In genomic region chr3:162708942-162709706, GRCh38 we compare ENCODE assay signal across 7 cellular contexts.
DNase-seq lines count a peak whose midpoint lies in the region; ATAC-seq, FAIRE-seq and TF ChIP-seq lines count a peak whose summit lies in the region.
"Not testable (repeated sequence)": the region's sequence is repeated elsewhere in the genome, so short reads cannot be mapped to it uniquely, and the experiment has no call there.

No MANE protein-coding gene starts in this region.

- peak; percentile 98 for FAIRE-seq in RCC 7860 (lab: Jason Lieb, UNC)

- in situ Hi-C loops in ACHN (cut with HindIII; ENCODE audit: low pct_ligation_motif_present, low pct_unique_long_range_greater_than_20kb, low sequenced_read_pairs); astrocyte of the spinal cord (cut with HindIII; ENCODE audit: low sequenced_read_pairs): not testable (repeated sequence)

- not testable (repeated sequence) for H3K4me1 ChIP-seq in GM23338 (ENCODE audit: insufficient read depth); osteoblast (ENCODE audit: insufficient read depth, low read length)

- not testable (repeated sequence) for H3K9me2 ChIP-seq in GM23338 (ENCODE audit: insufficient read depth)

- not testable (repeated sequence) for H3K4me2 ChIP-seq in GM23338
- H3K4me2 ChIP-seq in osteoblast (ENCODE audit: insufficient read depth, low read length) = peak overlapping the region; percentile 47

- H3K4me1 Mint-ChIP-seq in GM23338 = not testable (repeated sequence)

- H3K27ac ChIP-seq in GM23338 (ENCODE audit: low read depth); osteoblast (ENCODE audit: low read depth, low read length): not testable (repeated sequence)

- H3K36me3 ChIP-seq in GM23338 (ENCODE audit: insufficient read depth); osteoblast (ENCODE audit: insufficient read depth, low read length): not testable (repeated sequence)

- peaks cover 17% of the 10 kb centered on the region for H3K36me3 Mint-ChIP-seq in GM23338 (ENCODE audit: low read depth)

- H3F3A ChIP-seq in GM23338 (replicated peaks; ENCODE audit: low read depth) = not testable (repeated sequence)

- 0 out of 2 replicates have a peak overlapping the region, but pooled peaks have one; percentile 9 for H2AFZ ChIP-seq in GM23338
- peak overlapping the region; percentile 57 for H2AFZ ChIP-seq in osteoblast (ENCODE audit: low read length)

- not testable (repeated sequence) for H3K27me3 ChIP-seq in GM23338 (ENCODE audit: insufficient read depth); osteoblast (ENCODE audit: insufficient read depth, low read length)

- not testable (repeated sequence) for ATAC-seq in GM23338

- H3K4me3 Mint-ChIP-seq in GM23338 = not testable (repeated sequence)

- H3K27ac Mint-ChIP-seq in GM23338 = not testable (repeated sequence)

- peak; percentile 54 for DNase-seq in ACHN
- DNase-seq in GM23338 (ENCODE audit: low spot score); osteoblast (ENCODE audit: insufficient read length, low spot score, missing footprints): not testable (repeated sequence)
- peak; percentile 86 for DNase-seq in RCC 7860 (ENCODE audit: low spot score)
- peak; percentile 13 for DNase-seq in astrocyte of the spinal cord (ENCODE audit: low read depth, low spot score)
- peak; percentile 45 for DNase-seq in epithelial cell of proximal tubule (ENCODE audit: low read depth)
- peak; percentile 80 for DNase-seq in kidney glomerular epithelial cell (lab: John Stamatoyannopoulos, UW)

- H3K27me3 Mint-ChIP-seq in GM23338 (ENCODE audit: insufficient read depth, low read depth, poor library complexity) = not testable (repeated sequence)

- not testable (repeated sequence) for H3K4me3 ChIP-seq in GM23338; astrocyte of the spinal cord (ENCODE audit: low read depth, low read length); epithelial cell of proximal tubule (ENCODE audit: low read depth, low read length); osteoblast (ENCODE audit: insufficient read depth, low read length)

- H3K79me2 ChIP-seq in GM23338 (replicated peaks; ENCODE audit: insufficient read depth); osteoblast (ENCODE audit: insufficient read depth, low read length): not testable (repeated sequence)

- H3K9me3 Mint-ChIP-seq in GM23338 = peaks cover 13% of the 10 kb centered on the region

- H4K20me1 ChIP-seq in GM23338 (replicated peaks; ENCODE audit: insufficient read depth); osteoblast (ENCODE audit: insufficient read depth, low read length): not testable (repeated sequence)

- not testable (repeated sequence) for TF ChIP-seq CTCF in GM23338 (conservative IDR thresholded peaks at IDR 0.05; ENCODE audit: low read depth in 2 of 2); astrocyte of the spinal cord (IDR thresholded peaks at IDR 0.05; ENCODE audit: low read depth, low read length); epithelial cell of proximal tubule (conservative IDR thresholded peaks at IDR 0.05; ENCODE audit: low read depth, low read length); osteoblast (IDR thresholded peaks at IDR 0.05; ENCODE audit: extremely low read depth, low read depth, low read length)

- H3K9me3 ChIP-seq in osteoblast (ENCODE audit: low read depth, low read length) = not testable (repeated sequence)
